In the genomic region with DNA sequence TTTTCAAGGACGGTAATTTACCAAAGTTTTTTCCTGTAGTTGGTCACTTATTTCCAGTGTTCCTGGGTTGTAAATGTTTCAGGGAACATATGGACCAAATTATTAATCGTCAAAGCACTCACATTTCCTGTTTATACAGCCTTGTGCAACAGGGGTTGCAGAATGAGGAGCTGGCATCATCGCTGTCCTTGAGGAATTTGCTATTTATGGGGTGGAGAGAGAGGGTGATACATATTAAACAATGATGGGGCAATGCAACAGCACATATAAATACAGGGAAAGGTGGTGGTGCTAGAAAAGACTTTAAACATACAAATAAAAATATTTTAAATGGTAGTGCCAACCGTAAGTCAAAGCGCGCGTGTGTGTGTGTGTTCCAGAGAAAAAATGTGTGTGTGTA, we compare ENCODE assay signal across 25 cellular contexts.
"Had no signal": no experiment of that assay in that cellular context is flagged by ENCODE, and none has a peak within 500 bp of the region (broad histone marks: within the 10 kb centered on the region; RNA-seq: fewer than 3 reads in every experiment).

No MANE protein-coding gene starts in this region.

- H3K9me3 ChIP-seq: ascending aorta, body of pancreas, Peyer's patch had no signal

- H3K4me3 ChIP-seq: ascending aorta, body of pancreas, cardiac muscle cell, K562, Peyer's patch had no signal

- H3K27me3 ChIP-seq: ascending aorta, body of pancreas, cardiac muscle cell, Peyer's patch had no signal

- H3K27ac ChIP-seq: ascending aorta, body of pancreas, cardiac muscle cell, Peyer's patch had no signal

- H3K4me1 ChIP-seq: ascending aorta, body of pancreas, Peyer's patch had no signal

- H3K36me3 ChIP-seq: ascending aorta, cardiac muscle cell, Peyer's patch had no signal

- DNase-seq: activated CD4-positive, alpha-beta T cell treated with anti-CD3 and anti-CD28 coated beads, Interleukin-2, amount 10 ng/mL, durations not matched to agents 24 days and 14 days; activated CD4-positive, alpha-beta T cell treated with anti-CD3 and anti-CD28 coated beads, Interleukin-2, amount 50 U/mL, for 48 hours; activated CD4-positive, CD25-positive, alpha-beta regulatory T cell treated with anti-CD3 and anti-CD28 coated beads, Interleukin-2, amount 50 U/mL, for 72 hours; activated effector memory CD4-positive, alpha-beta T cell treated with Interleukin-2 at 50 U/mL for 16 hours; activated naive CD4-positive, alpha-beta T cell; activated T-cell treated with anti-CD3 and anti-CD28 coated beads, Interleukin-2, amount 50 U/mL, for 24 hours; amniotic stem cell; body of pancreas; Karpas-422; NCI-H1048; NCI-H1417; NCI-H1694; NCI-H2029; NCI-H2107; NCI-H2171 treated with DMSO at 0.1 percent for 48 hours; NCI-H226; NCI-H526 treated with DMSO at 0.1 percent for 48 hours; NK-92 treated with Interleukin-12 subunit alpha and Interleukin-12 subunit beta, amount 100 ng/mL, for 24 hours; Peyer's patch; SIG-M5; T-helper 17 cell; T-helper 9 cell had no signal
